Comparison of ENCODE assay signal across 16 cellular contexts in the genomic region with DNA sequence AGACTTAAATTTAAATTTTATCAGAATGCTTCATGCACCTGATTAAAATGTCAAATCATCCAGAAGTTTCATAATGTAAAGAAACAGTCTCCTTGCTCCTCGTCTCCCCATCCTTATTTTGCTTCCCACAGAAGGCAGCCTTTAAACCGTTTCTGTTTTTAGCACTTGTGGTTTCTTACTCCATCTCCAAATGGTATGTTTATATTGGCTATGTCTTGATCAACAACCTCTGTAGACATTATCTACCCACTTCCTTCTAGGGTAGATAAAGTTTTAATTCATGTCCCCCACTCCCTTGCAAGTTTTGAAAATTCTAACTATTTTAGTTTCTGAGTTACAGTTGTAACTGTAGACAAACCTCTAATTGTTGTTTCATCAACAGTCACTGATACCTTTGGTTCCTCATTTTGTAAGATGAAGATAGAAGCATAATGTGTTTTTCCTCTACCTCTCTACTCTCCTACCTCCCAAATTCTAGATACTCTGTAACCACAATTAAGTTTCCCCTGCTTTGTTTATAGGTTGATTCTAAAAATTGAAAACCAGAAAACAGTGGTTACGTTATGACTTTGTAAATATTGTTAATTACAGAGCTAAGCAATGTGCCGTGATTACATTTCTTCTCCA.
DNase-seq lines count a peak whose midpoint lies in the region; ATAC-seq, FAIRE-seq and TF ChIP-seq lines count a peak whose summit lies in the region.
"Had no signal": no experiment of that assay in that cellular context is flagged by ENCODE, and none has a peak within 500 bp of the region (broad histone marks: within the 10 kb centered on the region; RNA-seq: fewer than 3 reads in every experiment).

No MANE protein-coding gene starts in this region.

- TF ChIP-seq CTCF in fibroblast of villous mesenchyme (IDR thresholded peaks at IDR 0.05; ENCODE audit: insufficient read depth, low read depth, low read length), result no peak
- no peak for TF ChIP-seq CTCF in upper lobe of right lung (IDR thresholded peaks at IDR 0.05)

- H3K4me3 ChIP-seq in fibroblast of villous mesenchyme (ENCODE audit: low read depth, low read length), result no peak overlapping the region
- no peak overlapping the region for H3K4me3 ChIP-seq in upper lobe of right lung
- H3K4me3 ChIP-seq: neural progenitor cell, SK-N-MC, skin epidermis had no signal

- intact Hi-C loops in upper lobe of right lung (cut with DNase I), result no loop called here

- H3K27me3 ChIP-seq in upper lobe of right lung, result no peaks in the 10 kb centered on the region
- H3K27me3 ChIP-seq: neural progenitor cell had no signal

- H3K36me3 ChIP-seq in upper lobe of right lung, result no peaks in the 10 kb centered on the region
- H3K36me3 ChIP-seq: neural progenitor cell had no signal

- no peak overlapping the region for H3K27ac ChIP-seq in upper lobe of right lung
- H3K27ac ChIP-seq: neural progenitor cell, SK-N-MC, skin epidermis had no signal

- H3K9me3 ChIP-seq in upper lobe of right lung, result no peaks in the 10 kb centered on the region

- ATAC-seq in HG03432 (IDR thresholded peaks at IDR 0.05; ENCODE audit: unreplicated experiment) (peak; percentile 55), HG03135 (IDR thresholded peaks at IDR 0.05; ENCODE audit: unreplicated experiment) (no peak), HG02938 (IDR thresholded peaks at IDR 0.05; ENCODE audit: unreplicated experiment) (no peak), upper lobe of right lung (no peak)
- ATAC-seq: activated T-cell treated with anti-CD3 and anti-CD28 coated beads, Interleukin-2, amount 50 U/mL, for 4 hours had no signal

- DNase-seq in GM18507 (ENCODE audit: extremely low spot score, insufficient read length, low read depth), result no peak
- peak; percentile 27 for DNase-seq in SKM-1 (lab: John Stamatoyannopoulos, UW; ENCODE audit: unreplicated experiment)
- DNase-seq in fibroblast of villous mesenchyme (ENCODE audit: low read depth), result peak; percentile 58
- DNase-seq in NCI-H1417 treated with DMSO at 0.1 percent for 48 hours (lab: John Stamatoyannopoulos, UW), result no peak
- no peak for DNase-seq in upper lobe of right lung
- DNase-seq: activated CD4-positive, CD25-positive, alpha-beta regulatory T cell; activated T-cell treated with anti-CD3 and anti-CD28 coated beads, Interleukin-2, amount 50 U/mL, for 4 hours; hypothalamus; NCI-H1105 treated with DMSO at 0.1 percent for 48 hours; NCI-H774 had no signal

- FAIRE-seq in GM18507 (lab: Jason Lieb, UNC), result peak; percentile 58

- no peaks in the 10 kb centered on the region for H3K4me1 ChIP-seq in upper lobe of right lung
- H3K4me1 ChIP-seq: neural progenitor cell had no signal

Comparison
In these comparisons a context has a peak if more than half of its experiments do, and no peak if none do; other contexts are left out.
1. DNase-seq: peak in SKM-1 (single experiment) and fibroblast of villous mesenchyme (single experiment); none in GM18507 (single experiment), NCI-H1417 treated with DMSO at 0.1 percent for 48 hours (single experiment) and upper lobe of right lung (single experiment).